ENCODE assay signal across 8 cellular contexts in genomic region chr1:207797229-207797973, GRCh38. TPM values are rescaled to one million over a fixed set of nuclear protein-coding genes. Genes with fewer than 3 reads are reported as not detected.
DNase-seq lines count a peak whose midpoint lies in the region; ATAC-seq, FAIRE-seq and TF ChIP-seq lines count a peak whose summit lies in the region.

No MANE protein-coding gene starts in this region.

- CTCF ChIA-PET in CD8-positive, alpha-beta T cell (lab: Charles Lee): interaction anchor here (0.6 to 4.6 kb wide), 53 partner anchors 9 to 1256 kb away, joined by 3 to 32 read pairs (median 5); no protein-coding TSS in a partner anchor

- no peak overlapping the region for H3K27ac Mint-ChIP-seq in CD8-positive, alpha-beta T cell
- H3K27ac Mint-ChIP-seq in activated T-cell treated with anti-CD3 and anti-CD28 coated beads, Interleukin-2, amount 50 U/mL, for 24 hours: peak overlapping the region; percentile 64
- H3K27ac Mint-ChIP-seq in nephron: no peak overlapping the region
- H3K27ac Mint-ChIP-seq in stimulated activated naive CD8-positive, alpha-beta T cell treated with anti-CD3 and anti-CD28 coated beads, Interleukin-15, amount 100 ng/mL, for 72 hours: no peak overlapping the region

- no peak overlapping the region for H2AFZ ChIP-seq in fibroblast of lung (ENCODE audit: low read length)

- peak; percentile 96 for TF ChIP-seq CTCF in CD8-positive, alpha-beta T cell (IDR thresholded peaks at IDR 0.05)
- TF ChIP-seq CTCF in Peyer's patch (IDR thresholded peaks at IDR 0.05) (peak; percentile 61 to 91 (median 81)), fibroblast of lung (conservative IDR thresholded peaks at IDR 0.05 in 1 of 2, IDR thresholded peaks at IDR 0.05 in 1 of 2; ENCODE audit: low read depth in 1 of 2, low read length in 2 of 2) (peak; percentile 68 to 84), nephron (IDR thresholded peaks at IDR 0.05; ENCODE audit: unreplicated experiment in 3 of 3) (peak; percentile 71 to 78 (median 75))

- H4K20me1 ChIP-seq in fibroblast of lung (ENCODE audit: control insufficient read depth, extremely low read depth, insufficient read depth, low read length): no peaks in the 10 kb centered on the region

- H3K27me3 ChIP-seq in CD8-positive, alpha-beta T cell (ENCODE audit: insufficient read depth, low read length): no peaks in the 10 kb centered on the region
- no peaks in the 10 kb centered on the region for H3K27me3 ChIP-seq in Peyer's patch
- no peaks in the 10 kb centered on the region for H3K27me3 ChIP-seq in fibroblast of lung (ENCODE audit: control insufficient read depth, insufficient read depth, low read length)

- no peak overlapping the region for H3K4me2 ChIP-seq in fibroblast of lung (ENCODE audit: extremely low read depth, insufficient read depth, low read length)

- peak; percentile 55 to 86 (median 76) for DNase-seq in CD8-positive, alpha-beta T cell
- DNase-seq in HTR-8/SVneo (ENCODE audit: insufficient read length, low spot score) (peak; percentile 87), Peyer's patch (peak; percentile 82 to 94 (median 83)), fibroblast of lung (ENCODE audit: low read depth in 2 of 2) (peak; percentile 74 to 88)
- DNase-seq in activated T-cell treated with anti-CD3 and anti-CD28 coated beads, Interleukin-2, amount 50 U/mL, for 24 hours: peak; percentile 82
- DNase-seq in stimulated activated naive CD8-positive, alpha-beta T cell treated with anti-CD3 and anti-CD28 coated beads, Interleukin-15, amount 100 ng/mL, for 72 hours: peak; percentile 48 to 69

- no peak overlapping the region for H3K9ac ChIP-seq in fibroblast of lung (ENCODE audit: insufficient read depth, low read length)

- H3K27me3 Mint-ChIP-seq in CD8-positive, alpha-beta T cell (ENCODE audit: low read depth): no peaks in the 10 kb centered on the region
- H3K27me3 Mint-ChIP-seq in activated T-cell treated with anti-CD3 and anti-CD28 coated beads, Interleukin-2, amount 50 U/mL, for 24 hours: no peaks in the 10 kb centered on the region
- no peaks in the 10 kb centered on the region for H3K27me3 Mint-ChIP-seq in nephron (ENCODE audit: low read depth)
- H3K27me3 Mint-ChIP-seq in stimulated activated naive CD8-positive, alpha-beta T cell treated with anti-CD3 and anti-CD28 coated beads, Interleukin-15, amount 100 ng/mL, for 72 hours: no peaks in the 10 kb centered on the region

- no peaks in the 10 kb centered on the region for H3K9me3 ChIP-seq in CD8-positive, alpha-beta T cell (ENCODE audit: low read length)
- H3K9me3 ChIP-seq in Peyer's patch (no peaks in the 10 kb centered on the region), fibroblast of lung (ENCODE audit: control insufficient read depth, insufficient read depth, low read depth, low read length) (no peaks in the 10 kb centered on the region)

- intact Hi-C loops in CD8-positive, alpha-beta T cell (cut with DNase I, micrococcal nuclease): loop anchor here (1.0 to 5.0 kb wide), 6 partner anchors 47 to 166 kb away; no protein-coding TSS in a partner anchor

- H3K4me3 Mint-ChIP-seq in CD8-positive, alpha-beta T cell: no peak overlapping the region
- no peak overlapping the region for H3K4me3 Mint-ChIP-seq in activated T-cell treated with anti-CD3 and anti-CD28 coated beads, Interleukin-2, amount 50 U/mL, for 24 hours
- H3K4me3 Mint-ChIP-seq in nephron: no peak overlapping the region
- no peak overlapping the region for H3K4me3 Mint-ChIP-seq in stimulated activated naive CD8-positive, alpha-beta T cell treated with anti-CD3 and anti-CD28 coated beads, Interleukin-15, amount 100 ng/mL, for 72 hours

- peaks cover 47% of the 10 kb centered on the region for H3K36me3 Mint-ChIP-seq in CD8-positive, alpha-beta T cell
- H3K36me3 Mint-ChIP-seq in activated T-cell treated with anti-CD3 and anti-CD28 coated beads, Interleukin-2, amount 50 U/mL, for 24 hours (ENCODE audit: low read depth): peaks cover 61% of the 10 kb centered on the region
- peaks cover 22% of the 10 kb centered on the region for H3K36me3 Mint-ChIP-seq in nephron (ENCODE audit: low read depth)

- TF ChIP-seq POLR2A in Peyer's patch (IDR thresholded peaks at IDR 0.05): no peak

- no peaks in the 10 kb centered on the region for H3K79me2 ChIP-seq in fibroblast of lung (ENCODE audit: control insufficient read depth, insufficient read depth, low read length)

- peak; percentile 87 for FAIRE-seq in HTR-8/SVneo (lab: Jason Lieb, UNC)

- ATAC-seq in CD8-positive, alpha-beta T cell: peak; percentile 94
- ATAC-seq in GM21360 (IDR thresholded peaks at IDR 0.05; ENCODE audit: unreplicated experiment): peak; percentile 71
- peak; percentile 80 for ATAC-seq in stimulated activated naive CD8-positive, alpha-beta T cell treated with anti-CD3 and anti-CD28 coated beads, Interleukin-15, amount 100 ng/mL, for 72 hours

- H3K36me3 ChIP-seq in CD8-positive, alpha-beta T cell (ENCODE audit: insufficient read depth, low read length): peaks cover 7% of the 10 kb centered on the region
- H3K36me3 ChIP-seq in Peyer's patch (peaks cover 0 to 34% (median 0%) of the 10 kb centered on the region in 3 donors), fibroblast of lung (ENCODE audit: control insufficient read depth, insufficient read depth, low read length) (no peaks in the 10 kb centered on the region)

- no peak overlapping the region for H3K27ac ChIP-seq in CD8-positive, alpha-beta T cell (ENCODE audit: low read depth, low read length)
- no peak overlapping the region for H3K27ac ChIP-seq in Peyer's patch
- peak overlapping the region; percentile 26 for H3K27ac ChIP-seq in fibroblast of lung (ENCODE audit: insufficient read depth, low read length)

- H3K4me3 ChIP-seq in CD8-positive, alpha-beta T cell (ENCODE audit: low read depth, low read length): no peak overlapping the region
- H3K4me3 ChIP-seq in Peyer's patch (no peak overlapping the region), fibroblast of lung (replicated peaks in 1 of 4; ENCODE audit: control extremely low read depth in 1 of 4, insufficient read depth in 1 of 4, low read depth in 3 of 4, low read length in 4 of 4) (no peak overlapping the region)

- peaks cover 29% of the 10 kb centered on the region for H3K4me1 ChIP-seq in CD8-positive, alpha-beta T cell (ENCODE audit: insufficient read depth, low read length)
- H3K4me1 ChIP-seq in Peyer's patch (peaks cover 0 to 6% (median 0%) of the 10 kb centered on the region in 4 donors), fibroblast of lung (ENCODE audit: control insufficient read depth, extremely low read depth, insufficient read depth, low read length) (no peaks in the 10 kb centered on the region)

- POLR2A ChIA-PET in CD8-positive, alpha-beta T cell (lab: Charles Lee): interaction anchor here (0.6 to 3.2 kb wide), 11 partner anchors 12 to 102 kb away, joined by 3 to 9 read pairs (median 3); partner anchors contain the start of gene CD46

- H3K4me1 Mint-ChIP-seq in CD8-positive, alpha-beta T cell (ENCODE audit: low read depth): peaks cover 45% of the 10 kb centered on the region
- peaks cover 35% of the 10 kb centered on the region for H3K4me1 Mint-ChIP-seq in activated T-cell treated with anti-CD3 and anti-CD28 coated beads, Interleukin-2, amount 50 U/mL, for 24 hours (ENCODE audit: low read depth)
- no peaks in the 10 kb centered on the region for H3K4me1 Mint-ChIP-seq in nephron
- H3K4me1 Mint-ChIP-seq in stimulated activated naive CD8-positive, alpha-beta T cell treated with anti-CD3 and anti-CD28 coated beads, Interleukin-15, amount 100 ng/mL, for 72 hours: peaks cover 45% of the 10 kb centered on the region

- no peaks in the 10 kb centered on the region for H3K9me3 Mint-ChIP-seq in CD8-positive, alpha-beta T cell
- H3K9me3 Mint-ChIP-seq in activated T-cell treated with anti-CD3 and anti-CD28 coated beads, Interleukin-2, amount 50 U/mL, for 24 hours: no peaks in the 10 kb centered on the region
- H3K9me3 Mint-ChIP-seq in nephron: no peaks in the 10 kb centered on the region
- no peaks in the 10 kb centered on the region for H3K9me3 Mint-ChIP-seq in stimulated activated naive CD8-positive, alpha-beta T cell treated with anti-CD3 and anti-CD28 coated beads, Interleukin-15, amount 100 ng/mL, for 72 hours

RNA-seq across cellular contexts. Expression of gene CD46, which starts 45.5 kb away (rescaled TPM):
- 100 to 1,000 TPM; 108 to 109 TPM for total RNA-seq in CD8-positive, alpha-beta T cell
- total RNA-seq in Peyer's patch (100 to 1,000 TPM; 102 to 204 (median 176) TPM), fibroblast of lung (159 and 294 TPM in 2 replicates)
- 113 and 198 TPM in 2 replicates for polyA plus RNA-seq in fibroblast of lung
- 62.2 and 95.5 TPM in 2 replicates for polyA plus RNA-seq in fibroblast of lung (2012)
- 14.5 and 14.8 TPM in 2 replicates for polyA minus RNA-seq in fibroblast of lung (ENCODE audit: low replicate concordance)
